In the genomic region with DNA sequence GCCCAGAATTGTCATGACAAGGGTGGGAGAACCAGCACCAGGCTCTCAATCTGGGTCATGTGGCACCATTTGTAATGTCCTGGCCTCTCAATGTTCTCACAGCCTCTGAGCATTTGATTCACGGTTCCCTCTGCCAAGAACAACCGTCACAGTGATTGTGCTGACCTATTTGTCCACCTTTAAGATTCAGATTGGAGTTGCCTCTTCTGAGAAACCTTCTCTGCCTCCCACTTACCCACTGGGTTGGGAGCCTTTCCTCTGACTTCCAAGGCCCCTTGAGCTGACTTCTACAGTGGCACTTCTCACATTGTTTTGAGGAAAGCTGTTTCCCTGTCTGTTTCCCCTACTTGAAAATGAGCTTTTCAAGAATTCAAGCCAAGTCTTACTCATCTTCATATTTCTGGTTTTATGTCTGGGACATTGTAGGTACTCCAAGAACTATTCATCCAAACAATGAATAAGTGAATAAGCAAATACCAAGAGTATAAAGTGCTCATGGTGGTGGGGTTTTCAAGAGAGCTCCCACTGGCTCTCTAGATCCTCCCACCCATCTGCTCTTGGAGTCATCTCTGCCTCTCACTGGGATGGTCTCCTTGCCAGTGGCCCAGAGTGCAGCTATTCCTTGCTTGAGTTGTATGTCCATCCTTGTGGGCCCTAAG, we compare ENCODE assay signal across 17 cellular contexts.
DNase-seq lines count a peak whose midpoint lies in the region; ATAC-seq, FAIRE-seq and TF ChIP-seq lines count a peak whose summit lies in the region.
"Had no signal": no experiment of that assay in that cellular context is flagged by ENCODE, and none has a peak within 500 bp of the region (broad histone marks: within the 10 kb centered on the region; RNA-seq: fewer than 3 reads in every experiment).

No MANE protein-coding gene starts in this region.

- no peaks in the 10 kb centered on the region for H3K9me3 ChIP-seq in thyroid gland

- no peak for ATAC-seq in GM19023 (IDR thresholded peaks at IDR 0.05; ENCODE audit: unreplicated experiment)
- ATAC-seq: activated naive CD4-positive, alpha-beta T cell treated with anti-CD3 and anti-CD28 coated beads, Interleukin-2, amount 50 U/mL, for 72 hours; stimulated activated memory B cell treated with anti-CD40 and anti-IgM and Interleukin-4, amounts not matched to agents 10 μg/mL and 1 μg/mL and 100 μg/mL, for 72 hours; WTC11 had no signal

- peaks cover 54 to 70% of the 10 kb centered on the region in 2 donors for H3K4me1 ChIP-seq in thyroid gland

- H3K4me3 ChIP-seq in cardiac fibroblast (replicated peaks in 1 of 2; ENCODE audit: low read depth in 2 of 2, low read length in 2 of 2) (no peak overlapping the region), thyroid gland (replicated peaks in 1 of 3) (no peak overlapping the region)

- intact Hi-C loops in thyroid gland (cut with DNase I) = no loop called here

- WGBS in thyroid gland, 2 donors = 47 to 69% methylated on average over 2 of the region's 2 CpGs

- H3K36me3 ChIP-seq in thyroid gland = no peaks in the 10 kb centered on the region

- TF ChIP-seq CTCF in cardiac fibroblast (IDR thresholded peaks at IDR 0.05; ENCODE audit: low read depth, low read length) (no peak), thyroid gland (IDR thresholded peaks at IDR 0.05) (no peak)

- TF ChIP-seq POLR2A in thyroid gland (IDR thresholded peaks at IDR 0.05) = no peak
- TF ChIP-seq POLR2A in GM12891 (IDR thresholded peaks at IDR 0.05; ENCODE audit: low read depth, low read length) = no peak

- peak overlapping the region in 2 of 3 donors; percentile 48 to 72 for H3K27ac ChIP-seq in thyroid gland

- FAIRE-seq in GM12891 (lab: Jason Lieb, UNC) = no peak
- FAIRE-seq: kidney had no signal

- peak; percentile 89 for DNase-seq in HCEC 1CT
- peak; percentile 53 to 96 for DNase-seq in cardiac fibroblast (ENCODE audit: low read depth in 2 of 2)
- peak; percentile 81 for DNase-seq in iris pigment epithelial cell (ENCODE audit: low read depth)
- DNase-seq in thyroid gland = peak in 1 of 2 donors; percentile 18
- DNase-seq in superior temporal gyrus (ENCODE audit: extremely low spot score) = no peak
- DNase-seq in GM12891 (ENCODE audit: insufficient read length, low spot score) = no peak
- DNase-seq in activated T-cell treated with anti-CD3 and anti-CD28 coated beads for 4 hours = no peak
- DNase-seq: activated CD8-positive, alpha-beta memory T cell treated with anti-CD3 and anti-CD28 coated beads, Interleukin-2, amount 50 U/mL, for 4 hours; kidney; MV-4-11; OCI-M1; right cardiac atrium; stimulated activated CD4-positive, alpha-beta T cell treated with anti-CD3 and anti-CD28 coated beads, Interleukin-4, amount 100 ng/mL, for 4 hours had no signal

- H3K27me3 ChIP-seq in thyroid gland = no peaks in the 10 kb centered on the region

TF ChIP-seq in GM12891, 5 proteins besides CTCF, POLR2A, EP300 and RAD21:
- TF ChIP-seq TAF1 (IDR thresholded peaks at IDR 0.05; ENCODE audit: low read depth, low read length) (no peak), PAX5 (IDR thresholded peaks at IDR 0.05; ENCODE audit: insufficient read depth, low read length, severe bottlenecking) (no peak), POU2F2 (IDR thresholded peaks at IDR 0.05; ENCODE audit: low read depth, low read length) (no peak), SPI1 (IDR thresholded peaks at IDR 0.05; ENCODE audit: low read depth, low read length) (no peak), POLR2AphosphoS5 (IDR thresholded peaks at IDR 0.05; ENCODE audit: low read depth, low read length) (no peak)

Comparison
In these comparisons a context has a peak if more than half of its experiments do, and no peak if none do; other contexts are left out.
1. DNase-seq: peak in HCEC 1CT (single experiment), cardiac fibroblast (2 of 2) and iris pigment epithelial cell (single experiment); none in superior temporal gyrus (single experiment), GM12891 (single experiment) and activated T-cell treated with anti-CD3 and anti-CD28 coated beads for 4 hours (single experiment).